33 cellular contexts compared by ENCODE assay signal in the genomic region with DNA sequence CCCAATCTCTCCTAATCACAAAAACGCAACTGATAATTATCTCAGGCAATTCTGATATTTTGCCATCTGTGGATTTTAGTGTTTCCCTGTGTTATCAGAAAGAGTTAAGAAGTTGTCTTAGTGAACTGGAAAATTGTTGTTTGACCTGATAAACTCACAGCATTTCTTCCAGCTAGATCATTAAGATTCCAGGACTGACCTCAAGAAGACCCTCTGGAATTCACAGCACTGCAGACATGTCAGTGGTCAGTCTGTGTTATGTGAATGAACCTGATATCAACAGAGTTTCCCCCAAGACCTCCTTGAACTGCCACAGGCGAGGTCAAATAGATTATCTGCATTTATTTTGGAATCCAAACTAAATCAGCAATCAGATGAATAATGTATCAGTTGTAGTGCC.
"Had no signal": no experiment of that assay in that cellular context is flagged by ENCODE, and none has a peak within 500 bp of the region (broad histone marks: within the 10 kb centered on the region; RNA-seq: fewer than 3 reads in every experiment).

No MANE protein-coding gene starts in this region.

- H3K4me3 Mint-ChIP-seq: activated B cell treated with CpG ODN at 0.5 μM for 24 hours; activated CD8-positive, alpha-beta T cell treated with anti-CD3 and anti-CD28 coated beads for 36 hours; activated naive CD8-positive, alpha-beta T cell; activated T-cell treated with anti-CD3 and anti-CD28 coated beads, Interleukin-2, amount 50 U/mL, for 4 hours; activated T-helper 17 cell treated with anti-CD3 and anti-CD28 coated beads, Interleukin-2, amount 50 U/mL, for 72 hours; brain; central memory CD8-positive, alpha-beta T cell; dendritic cell treated with granulocyte-macrophage colony-stimulating factor and Interleukin-4, amounts not matched to agents 40 ng/mL and 50 ng/mL, for 4 days; T-helper 17 cell; T-helper 2 cell treated with Interferon-gamma antibody and Interleukin-4, amounts not matched to agents 5 μg/mL and 100 μg/mL, for 36 hours had no signal

- H3K27me3 ChIP-seq: ascending aorta, breast epithelium, dorsolateral prefrontal cortex, esophagus muscularis mucosa, foreskin keratinocyte, gastrocnemius medialis, heart left ventricle had no signal

- H3K27ac ChIP-seq: ascending aorta, breast epithelium, coronary artery, dorsolateral prefrontal cortex, esophagus muscularis mucosa, foreskin keratinocyte, gastrocnemius medialis, heart left ventricle, WERI-Rb-1 had no signal

- H3K36me3 Mint-ChIP-seq: activated naive CD8-positive, alpha-beta T cell had no signal

- H3K4me1 ChIP-seq: breast epithelium, foreskin keratinocyte, gastrocnemius medialis had no signal

- H3K36me3 ChIP-seq: ascending aorta, breast epithelium, esophagus muscularis mucosa, gastrocnemius medialis, heart left ventricle, WERI-Rb-1 had no signal

- H3K9me3 ChIP-seq: ascending aorta, breast epithelium, esophagus muscularis mucosa, gastrocnemius medialis, heart left ventricle had no signal

- H3K27me3 Mint-ChIP-seq: activated B cell treated with CpG ODN at 0.5 μM for 24 hours; activated CD8-positive, alpha-beta T cell treated with anti-CD3 and anti-CD28 coated beads for 36 hours; activated naive CD8-positive, alpha-beta T cell; activated T-helper 17 cell treated with anti-CD3 and anti-CD28 coated beads, Interleukin-2, amount 50 U/mL, for 72 hours; brain; central memory CD8-positive, alpha-beta T cell; dendritic cell treated with granulocyte-macrophage colony-stimulating factor and Interleukin-4, amounts not matched to agents 40 ng/mL and 50 ng/mL, for 4 days; T-helper 17 cell had no signal

- DNase-seq: activated B cell treated with CpG ODN at 0.5 μM for 24 hours; activated CD4-positive, alpha-beta T cell treated with anti-CD3 and anti-CD28 coated beads for 48 hours; activated CD4-positive, alpha-beta T cell treated with anti-CD3 and anti-CD28 coated beads, Interleukin-2, amount 50 U/mL, for 1 hour; activated CD4-positive, alpha-beta T cell treated with anti-CD3 and anti-CD28 coated beads, Interleukin-2, amount 50 U/mL, for 48 hours; activated CD8-positive, alpha-beta memory T cell treated with anti-CD3 and anti-CD28 coated beads for 24 hours; activated CD8-positive, alpha-beta T cell treated with anti-CD3 and anti-CD28 coated beads for 36 hours; activated effector memory CD4-positive, alpha-beta T cell treated with Interleukin-2 at 50 U/mL for 16 hours; activated gamma-delta T cell treated with Interleukin-2 at 50 U/mL for 16 hours; activated naive CD4-positive, alpha-beta T cell treated with anti-CD3 and anti-CD28 coated beads, Interleukin-2, amount 50 U/mL, for 16 hours; activated naive CD4-positive, alpha-beta T cell treated with Interleukin-2 at 50 U/mL for 16 hours; activated T-cell treated with anti-CD3 and anti-CD28 coated beads, Interleukin-2, amount 50 U/mL, for 4 hours; dorsolateral prefrontal cortex; effector memory CD4-positive, alpha-beta T cell; erythroblast; foreskin keratinocyte; gastrocnemius medialis; glutamatergic neuron; heart left ventricle; T-helper 1 cell; T-helper 17 cell; T1000; WERI-Rb-1 had no signal

- H3K4me3 ChIP-seq: ascending aorta, breast epithelium, coronary artery, dorsolateral prefrontal cortex, esophagus muscularis mucosa, gastrocnemius medialis, heart left ventricle had no signal

- H3K27ac Mint-ChIP-seq: activated B cell treated with CpG ODN at 0.5 μM for 24 hours; activated CD8-positive, alpha-beta T cell treated with anti-CD3 and anti-CD28 coated beads for 36 hours; activated naive CD8-positive, alpha-beta T cell; activated T-helper 17 cell treated with anti-CD3 and anti-CD28 coated beads, Interleukin-2, amount 50 U/mL, for 72 hours; dendritic cell treated with granulocyte-macrophage colony-stimulating factor and Interleukin-4, amounts not matched to agents 40 ng/mL and 50 ng/mL, for 4 days; T-helper 17 cell; T-helper 2 cell treated with Interferon-gamma antibody and Interleukin-4, amounts not matched to agents 5 μg/mL and 100 μg/mL, for 36 hours had no signal

- ATAC-seq: activated CD4-positive, CD25-positive, alpha-beta regulatory T cell treated with anti-CD3 and anti-CD28 coated beads, Interleukin-2, amount 50 U/mL, for 24 hours; activated CD8-positive, alpha-beta T cell treated with anti-CD3 and anti-CD28 coated beads for 36 hours; activated T-cell treated with anti-CD3 and anti-CD28 coated beads, Interleukin-2, amount 50 U/mL, for 4 hours; activated T-helper 17 cell treated with anti-CD3 and anti-CD28 coated beads, Interleukin-2, amount 50 U/mL, for 72 hours; foreskin keratinocyte; gastrocnemius medialis; heart left ventricle; T-helper 17 cell had no signal

- H3K4me1 Mint-ChIP-seq: activated B cell treated with CpG ODN at 0.5 μM for 24 hours; activated T-helper 17 cell treated with anti-CD3 and anti-CD28 coated beads, Interleukin-2, amount 50 U/mL, for 72 hours; central memory CD8-positive, alpha-beta T cell; T-helper 17 cell had no signal
